8 cellular contexts compared by ENCODE assay signal in genomic region chr10:88565072-88565471, GRCh38. TPM values are rescaled to one million over a fixed set of nuclear protein-coding genes. Genes with fewer than 3 reads are reported as not detected.
DNase-seq lines count a peak whose midpoint lies in the region; ATAC-seq, FAIRE-seq and TF ChIP-seq lines count a peak whose summit lies in the region.

No MANE protein-coding gene starts in this region.

- peak; percentile 46 for TF ChIP-seq CTCF in AG04450 (IDR thresholded peaks at IDR 0.05; ENCODE audit: low read depth, low read length)
- TF ChIP-seq CTCF in stomach (IDR thresholded peaks at IDR 0.05) = peak in 5 of 7 experiments; percentile 19 to 54 (median 33)

- H3K4me1 ChIP-seq in stomach = peaks cover 0 to 8% (median 0%) of the 10 kb centered on the region in 4 donors

- H3K4me3 ChIP-seq in AG04450 (ENCODE audit: low read depth, low read length) = no peak overlapping the region
- no peak overlapping the region for H3K4me3 ChIP-seq in stomach

- no peak for DNase-seq in AG04450 (ENCODE audit: low read depth, low spot score)
- DNase-seq in GM19239 (ENCODE audit: insufficient read length, low spot score) = no peak
- DNase-seq in RCC 7860 (ENCODE audit: low spot score) = peak; percentile 27
- DNase-seq in fibroblast of peridontal ligament (ENCODE audit: extremely low read depth) = peak; percentile 75
- no peak for DNase-seq in stomach
- no peak for DNase-seq in NCI-H2029 (lab: John Stamatoyannopoulos, UW)
- no peak for DNase-seq in effector CD8-positive, alpha-beta T cell (lab: John Stamatoyannopoulos, UW)

- no peak overlapping the region for H3K27ac ChIP-seq in AG04450 (ENCODE audit: low read depth, low read length)
- peak overlapping the region in 2 of 5 donors; percentile 21 to 56 for H3K27ac ChIP-seq in stomach

- H3K9me3 ChIP-seq in AG04450 (ENCODE audit: control insufficient read depth, insufficient read depth, low read length) (no peaks in the 10 kb centered on the region), stomach (no peaks in the 10 kb centered on the region)

- CTCF ChIA-PET in AG04450 (lab: Charles Lee) = interaction anchor here (0.5 to 5.5 kb wide), 32 partner anchors 9 to 1002 kb away, joined by 3 to 64 read pairs (median 4); partner anchors contain the start of genes RNLS and STAMBPL1

- WGBS in stomach, 5 donors = 0 to 7% (median 0%) methylated on average over 1 of the region's 1 CpG

- H3K36me3 ChIP-seq in stomach = no peaks in the 10 kb centered on the region

- TF ChIP-seq POLR2A in stomach (IDR thresholded peaks at IDR 0.05) = no peak

- intact Hi-C loops in stomach (cut with DNase I; ENCODE audit: low total_unique reads) = no loop called here

- TF ChIP-seq EP300 in stomach (IDR thresholded peaks at IDR 0.05) = no peak

- POLR2A ChIA-PET in AG04450 (lab: Yijun Ruan, JAX) = interaction anchor here (1.0 kb wide), 1 partner anchor 368 kb away, joined by 3 read pairs; no protein-coding TSS in a partner anchor

- FAIRE-seq in GM19239 (lab: Jason Lieb, UNC) (peak; percentile 81), RCC 7860 (lab: Jason Lieb, UNC) (peak; percentile 85)

- no peaks in the 10 kb centered on the region for H3K27me3 ChIP-seq in AG04450 (ENCODE audit: control insufficient read depth, insufficient read depth, low read length)
- no peaks in the 10 kb centered on the region for H3K27me3 ChIP-seq in stomach

- no peak for ATAC-seq in HG03196 (IDR thresholded peaks at IDR 0.05; ENCODE audit: unreplicated experiment)

RNA-seq across cellular contexts. Expression of gene RNLS, which starts 18.0 kb away (rescaled TPM):
- polyA plus RNA-seq in AG04450 (2011; rRNA removed) = 6.1 and 8.0 TPM in 2 replicates
- 3.0 and 4.8 TPM in 2 replicates for polyA minus RNA-seq in AG04450 (2011; rRNA and poly(A)+ RNA removed)
- 10 to 100 TPM in 1 of 5 donors, 1 to 10 TPM in 2, not detected in 2; 6.7 to 12.0 (median 9.5) TPM for total RNA-seq in stomach
- polyA plus RNA-seq in stomach = 10 to 100 TPM; 11.2 to 21.5 (median 18.5) TPM

RNA-seq across cellular contexts. Expression of gene LIPJ, which starts 21.5 kb away (rescaled TPM):
- polyA plus RNA-seq in AG04450 (2011; rRNA removed) (not detected in 2 replicates), stomach (under 1 TPM in 1 of 3 donors, not detected in 2; 0.55 TPM)
- not detected in 2 replicates for polyA minus RNA-seq in AG04450 (2011; rRNA and poly(A)+ RNA removed)
- 1 to 10 TPM in 1 of 5 donors, under 1 TPM in 1, not detected in 3; 0.92 to 5.3 TPM for total RNA-seq in stomach

Comparison
In these comparisons a context has a peak if more than half of its experiments do, and no peak if none do; other contexts are left out.
1. DNase-seq: peak in RCC 7860 (single experiment) and fibroblast of peridontal ligament (single experiment); none in AG04450 (single experiment), GM19239 (single experiment), stomach (single experiment), NCI-H2029 (single experiment) and effector CD8-positive, alpha-beta T cell (single experiment).